Comparison of ENCODE assay signal across 1 cellular context in genomic region chr2:237309011-237309410, GRCh38.
TF ChIP-seq lines count a peak whose summit lies in the region.

No MANE protein-coding gene starts in this region.

TF ChIP-seq in GM23338, 12 proteins besides CTCF, POLR2A, EP300 and RAD21 (continued from another document):
- TF ChIP-seq ZNF462 (CRISPR knock-in tag; IDR thresholded peaks at IDR 0.05), result no peak
- no peak for TF ChIP-seq STAT1 (IDR thresholded peaks at IDR 0.05; ENCODE audit: unreplicated experiment)
- no peak for TF ChIP-seq POLR2AphosphoS5 (IDR thresholded peaks at IDR 0.05; ENCODE audit: low read depth)
- no peak for TF ChIP-seq NANOG (IDR thresholded peaks at IDR 0.05; ENCODE audit: borderline replicate concordance)
- no peak for TF ChIP-seq ZNF331 (CRISPR knock-in tag; IDR thresholded peaks at IDR 0.05; ENCODE audit: low read depth)
- no peak for TF ChIP-seq CREB1 (CRISPR knock-in tag; IDR thresholded peaks at IDR 0.05; ENCODE audit: low read depth)
- TF ChIP-seq ZNF114 (CRISPR knock-in tag; IDR thresholded peaks at IDR 0.05), result no peak
- TF ChIP-seq ETS1 (IDR thresholded peaks at IDR 0.05), result no peak
- no peak for TF ChIP-seq JUNB (IDR thresholded peaks at IDR 0.05; ENCODE audit: unreplicated experiment)
- no peak for TF ChIP-seq EZH2phosphoT487 (IDR thresholded peaks at IDR 0.05; ENCODE audit: unreplicated experiment)
- no peak for TF ChIP-seq REST (IDR thresholded peaks at IDR 0.05; ENCODE audit: unreplicated experiment)
